Comparison of ENCODE assay signal across 16 cellular contexts in the genomic region with DNA sequence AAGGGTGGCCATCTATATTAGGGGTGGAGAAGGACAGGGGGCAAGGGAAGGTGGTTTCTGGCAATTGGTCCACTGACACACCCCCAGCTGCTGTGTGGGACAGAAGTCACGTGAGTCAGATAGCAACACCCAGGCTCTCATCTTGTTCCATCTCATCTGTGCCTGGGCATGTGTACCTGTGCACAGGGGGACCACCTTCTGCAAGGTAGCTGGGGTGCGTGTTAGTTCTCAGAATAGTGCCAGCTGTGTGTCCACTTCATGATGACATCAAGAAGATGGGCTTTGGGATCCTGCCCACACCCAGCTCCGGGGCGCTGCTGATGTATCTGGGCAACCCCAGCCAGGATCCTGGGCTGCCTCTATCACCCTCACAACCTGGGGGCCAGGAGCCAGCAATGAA. TPM values are rescaled to one million over a fixed set of nuclear protein-coding genes. Genes with fewer than 3 reads are reported as not detected.
DNase-seq lines count a peak whose midpoint lies in the region; ATAC-seq and TF ChIP-seq lines count a peak whose summit lies in the region.
"Had no signal": no experiment of that assay in that cellular context is flagged by ENCODE, and none has a peak within 500 bp of the region (broad histone marks: within the 10 kb centered on the region; RNA-seq: fewer than 3 reads in every experiment).

No MANE protein-coding gene starts in this region.

- no peak for TF ChIP-seq POLR2A in uterus (IDR thresholded peaks at IDR 0.05)

- H3K4me1 ChIP-seq in ascending aorta: peaks cover 21 to 54% of the 10 kb centered on the region in 2 donors
- peaks cover 25% of the 10 kb centered on the region for H3K4me1 ChIP-seq in foreskin keratinocyte
- no peaks in the 10 kb centered on the region for H3K4me1 ChIP-seq in uterus

- TF ChIP-seq CTCF in ascending aorta (IDR thresholded peaks at IDR 0.05) (no peak), foreskin keratinocyte (conservative IDR thresholded peaks at IDR 0.05) (no peak), uterus (IDR thresholded peaks at IDR 0.05) (no peak)

- H3K36me3 ChIP-seq in ascending aorta (peaks cover 0 to 11% of the 10 kb centered on the region in 2 donors), uterus (no peaks in the 10 kb centered on the region)

- ATAC-seq in foreskin keratinocyte (no peak), GM21825 (IDR thresholded peaks at IDR 0.05; ENCODE audit: unreplicated experiment) (no peak)
- ATAC-seq: CD8-positive, alpha-beta T cell; HCT116 had no signal

- H3K9me3 ChIP-seq in ascending aorta: no peaks in the 10 kb centered on the region
- H3K9me3 ChIP-seq in uterus: no peaks in the 10 kb centered on the region

- no peaks in the 10 kb centered on the region for H3K27me3 ChIP-seq in ascending aorta
- no peaks in the 10 kb centered on the region for H3K27me3 ChIP-seq in foreskin keratinocyte
- H3K27me3 ChIP-seq in uterus: no peaks in the 10 kb centered on the region
- H3K27me3 ChIP-seq: SJCRH30 had no signal

- H3K27ac ChIP-seq in ascending aorta (peak overlapping the region; percentile 95 to 96), foreskin keratinocyte (peak overlapping the region; percentile 54), uterus (peak overlapping the region; percentile 3 to 96)
- H3K27ac ChIP-seq: GM23248, SJCRH30 had no signal

- H3K4me3 ChIP-seq in ascending aorta: no peak overlapping the region
- H3K4me3 ChIP-seq in uterus: no peak overlapping the region
- H3K4me3 ChIP-seq: GM23248, SJCRH30 had no signal

- no peak for DNase-seq in ascending aorta (ENCODE audit: low spot score in 2 of 2)
- DNase-seq in foreskin keratinocyte: no peak
- peak; percentile 64 for DNase-seq in posterior vena cava (ENCODE audit: low spot score)
- peak; percentile 13 to 15 for DNase-seq in uterus
- no peak for DNase-seq in HK-2 (ENCODE audit: unreplicated experiment)
- DNase-seq in GDM1 (lab: John Stamatoyannopoulos, UW): no peak
- no peak for DNase-seq in midbrain (lab: John Stamatoyannopoulos, UW)
- DNase-seq: CD8-positive, alpha-beta T cell; GM23248; NCI-H1417; NCI-H1930; NCI-H2171; SJCRH30 had no signal

- intact Hi-C loops in ascending aorta (cut with DNase I): loop anchor here (2.0 kb wide), 1 partner anchor 41 kb away; no protein-coding TSS in a partner anchor
- intact Hi-C loops in posterior vena cava (cut with DNase I): loop anchor here in 1 of 2 donors (5.0 kb wide), 1 partner anchor 72 kb away; no protein-coding TSS in a partner anchor
- intact Hi-C loops in uterus (cut with DNase I; ENCODE audit: low total_unique reads): no loop called here

RNA-seq across cellular contexts. Expression of gene COL4A2, which starts 38.6 kb away (rescaled TPM):
- 1,227 TPM for total RNA-seq in ascending aorta
- total RNA-seq in foreskin keratinocyte: 126 and 178 TPM in 2 replicates
- 93.6 and 135 TPM in 2 replicates for polyA plus RNA-seq in foreskin keratinocyte
- total RNA-seq in posterior vena cava: 100 to 1,000 TPM; 816 to 963 TPM
- total RNA-seq in uterus: 100 to 1,000 TPM; 157 to 606 (median 284) TPM
- total RNA-seq: CD8-positive, alpha-beta T cell had no signal
- polyA plus RNA-seq: IgD-negative memory B cell had no signal

RNA-seq across cellular contexts. Expression of gene COL4A1, which starts 38.7 kb away (rescaled TPM):
- total RNA-seq in ascending aorta (756 TPM), foreskin keratinocyte (46.0 and 80.9 TPM in 2 replicates), posterior vena cava (1,000 to 10,000 TPM in 1 of 2 donors, 100 to 1,000 TPM in 1; 830 to 1,061 TPM), uterus (100 to 1,000 TPM; 164 to 737 (median 209) TPM)
- polyA plus RNA-seq in foreskin keratinocyte: 23.6 and 36.1 TPM in 2 replicates
- total RNA-seq: CD8-positive, alpha-beta T cell had no signal
- polyA plus RNA-seq: IgD-negative memory B cell had no signal

Comparison
In these comparisons a context has a peak if more than half of its experiments do, and no peak if none do; other contexts are left out.
1. DNase-seq: peak in posterior vena cava (single experiment) and uterus (2 of 2); none in ascending aorta (0 of 2), foreskin keratinocyte (0 of 2), HK-2 (single experiment), GDM1 (single experiment) and midbrain (single experiment).
2. Peak in every context shown above with its lines, with median percentiles within 50 percentile points of each other: H3K27ac ChIP-seq.